2 cellular contexts compared by ENCODE assay signal in the genomic region with DNA sequence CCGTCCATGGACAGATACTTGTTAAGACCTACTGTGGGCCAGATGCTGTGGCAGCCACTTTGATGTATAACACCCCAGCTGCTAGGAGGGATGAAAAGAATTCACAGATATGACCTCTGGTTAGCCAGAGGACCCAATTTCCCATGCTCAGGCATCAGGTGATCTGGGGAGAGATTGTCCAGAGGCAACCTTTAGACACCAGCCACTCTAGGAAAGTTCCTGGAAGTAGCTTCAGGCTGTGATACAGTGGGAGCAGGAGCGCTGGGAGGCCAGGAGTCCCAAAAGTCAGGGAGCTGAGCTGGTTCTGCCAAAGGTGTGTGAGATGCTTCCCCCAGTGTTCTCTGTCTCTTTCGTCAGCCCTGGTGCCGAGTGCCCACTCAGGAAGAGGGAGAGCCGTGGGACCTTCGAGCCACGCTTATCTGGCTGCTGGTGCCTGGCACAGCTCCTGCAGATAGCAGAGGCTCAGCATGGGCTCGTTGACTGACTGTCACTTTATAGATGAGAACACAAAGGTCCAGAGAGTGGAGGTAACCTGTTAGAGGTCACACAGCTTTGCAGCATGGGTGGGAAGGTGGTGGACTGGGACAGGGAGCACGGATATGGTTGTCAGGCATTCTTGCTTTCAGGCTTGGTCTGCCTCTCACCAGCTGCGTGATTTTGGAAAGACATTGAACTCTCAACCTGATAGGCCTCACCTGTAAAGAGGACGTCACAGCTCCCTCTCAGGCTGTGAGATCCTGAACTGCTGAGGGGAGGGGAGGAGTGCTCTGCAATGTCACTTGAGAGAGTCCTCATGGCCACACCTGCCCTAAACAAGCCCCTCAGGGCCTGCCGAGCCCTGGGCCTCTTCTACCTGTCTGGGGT.
TF ChIP-seq lines count a peak whose summit lies in the region.

No MANE protein-coding gene starts in this region.

TF ChIP-seq in SK-N-SH treated with all-trans-retinoic acid at 6 μM for 48 hours, 23 proteins besides CTCF, POLR2A, EP300 and RAD21 (continued from another document):
- TF ChIP-seq, protein P1, sequence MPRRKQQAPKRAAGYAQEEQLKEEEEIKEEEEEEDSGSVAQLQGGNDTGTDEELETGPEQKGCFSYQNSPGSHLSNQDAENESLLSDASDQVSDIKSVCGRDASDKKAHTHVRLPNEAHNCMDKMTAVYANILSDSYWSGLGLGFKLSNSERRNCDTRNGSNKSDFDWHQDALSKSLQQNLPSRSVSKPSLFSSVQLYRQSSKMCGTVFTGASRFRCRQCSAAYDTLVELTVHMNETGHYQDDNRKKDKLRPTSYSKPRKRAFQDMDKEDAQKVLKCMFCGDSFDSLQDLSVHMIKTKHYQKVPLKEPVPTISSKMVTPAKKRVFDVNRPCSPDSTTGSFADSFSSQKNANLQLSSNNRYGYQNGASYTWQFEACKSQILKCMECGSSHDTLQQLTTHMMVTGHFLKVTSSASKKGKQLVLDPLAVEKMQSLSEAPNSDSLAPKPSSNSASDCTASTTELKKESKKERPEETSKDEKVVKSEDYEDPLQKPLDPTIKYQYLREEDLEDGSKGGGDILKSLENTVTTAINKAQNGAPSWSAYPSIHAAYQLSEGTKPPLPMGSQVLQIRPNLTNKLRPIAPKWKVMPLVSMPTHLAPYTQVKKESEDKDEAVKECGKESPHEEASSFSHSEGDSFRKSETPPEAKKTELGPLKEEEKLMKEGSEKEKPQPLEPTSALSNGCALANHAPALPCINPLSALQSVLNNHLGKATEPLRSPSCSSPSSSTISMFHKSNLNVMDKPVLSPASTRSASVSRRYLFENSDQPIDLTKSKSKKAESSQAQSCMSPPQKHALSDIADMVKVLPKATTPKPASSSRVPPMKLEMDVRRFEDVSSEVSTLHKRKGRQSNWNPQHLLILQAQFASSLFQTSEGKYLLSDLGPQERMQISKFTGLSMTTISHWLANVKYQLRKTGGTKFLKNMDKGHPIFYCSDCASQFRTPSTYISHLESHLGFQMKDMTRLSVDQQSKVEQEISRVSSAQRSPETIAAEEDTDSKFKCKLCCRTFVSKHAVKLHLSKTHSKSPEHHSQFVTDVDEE (CRISPR knock-in tag; IDR thresholded peaks at IDR 0.05), result no peak
- TF ChIP-seq POU6F1 (CRISPR knock-in tag; IDR thresholded peaks at IDR 0.05; ENCODE audit: borderline replicate concordance, low read depth), result no peak
- TF ChIP-seq, protein P2, sequence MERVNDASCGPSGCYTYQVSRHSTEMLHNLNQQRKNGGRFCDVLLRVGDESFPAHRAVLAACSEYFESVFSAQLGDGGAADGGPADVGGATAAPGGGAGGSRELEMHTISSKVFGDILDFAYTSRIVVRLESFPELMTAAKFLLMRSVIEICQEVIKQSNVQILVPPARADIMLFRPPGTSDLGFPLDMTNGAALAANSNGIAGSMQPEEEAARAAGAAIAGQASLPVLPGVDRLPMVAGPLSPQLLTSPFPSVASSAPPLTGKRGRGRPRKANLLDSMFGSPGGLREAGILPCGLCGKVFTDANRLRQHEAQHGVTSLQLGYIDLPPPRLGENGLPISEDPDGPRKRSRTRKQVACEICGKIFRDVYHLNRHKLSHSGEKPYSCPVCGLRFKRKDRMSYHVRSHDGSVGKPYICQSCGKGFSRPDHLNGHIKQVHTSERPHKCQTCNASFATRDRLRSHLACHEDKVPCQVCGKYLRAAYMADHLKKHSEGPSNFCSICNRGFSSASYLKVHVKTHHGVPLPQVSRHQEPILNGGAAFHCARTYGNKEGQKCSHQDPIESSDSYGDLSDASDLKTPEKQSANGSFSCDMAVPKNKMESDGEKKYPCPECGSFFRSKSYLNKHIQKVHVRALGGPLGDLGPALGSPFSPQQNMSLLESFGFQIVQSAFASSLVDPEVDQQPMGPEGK (CRISPR knock-in tag; IDR thresholded peaks at IDR 0.05; ENCODE audit: borderline replicate concordance), result no peak
TF ChIP-seq in SK-N-SH treated with all-trans-retinoic acid at 6 μM for 48 hours: peak in this region for 0.

TF ChIP-seq in SK-N-SH, 30 proteins besides CTCF, POLR2A, EP300 and RAD21 (continued from another document):
- TF ChIP-seq IRF3 (IDR thresholded peaks at IDR 0.05; ENCODE audit: low read depth, low read length), result no peak
- no peak for TF ChIP-seq NFIC (IDR thresholded peaks at IDR 0.05; ENCODE audit: borderline replicate concordance)
- no peak for TF ChIP-seq RFX5 (IDR thresholded peaks at IDR 0.05; ENCODE audit: low read length)
- TF ChIP-seq TEAD4 (IDR thresholded peaks at IDR 0.05; ENCODE audit: borderline replicate concordance, insufficient read depth), result no peak
- TF ChIP-seq, protein P3, sequence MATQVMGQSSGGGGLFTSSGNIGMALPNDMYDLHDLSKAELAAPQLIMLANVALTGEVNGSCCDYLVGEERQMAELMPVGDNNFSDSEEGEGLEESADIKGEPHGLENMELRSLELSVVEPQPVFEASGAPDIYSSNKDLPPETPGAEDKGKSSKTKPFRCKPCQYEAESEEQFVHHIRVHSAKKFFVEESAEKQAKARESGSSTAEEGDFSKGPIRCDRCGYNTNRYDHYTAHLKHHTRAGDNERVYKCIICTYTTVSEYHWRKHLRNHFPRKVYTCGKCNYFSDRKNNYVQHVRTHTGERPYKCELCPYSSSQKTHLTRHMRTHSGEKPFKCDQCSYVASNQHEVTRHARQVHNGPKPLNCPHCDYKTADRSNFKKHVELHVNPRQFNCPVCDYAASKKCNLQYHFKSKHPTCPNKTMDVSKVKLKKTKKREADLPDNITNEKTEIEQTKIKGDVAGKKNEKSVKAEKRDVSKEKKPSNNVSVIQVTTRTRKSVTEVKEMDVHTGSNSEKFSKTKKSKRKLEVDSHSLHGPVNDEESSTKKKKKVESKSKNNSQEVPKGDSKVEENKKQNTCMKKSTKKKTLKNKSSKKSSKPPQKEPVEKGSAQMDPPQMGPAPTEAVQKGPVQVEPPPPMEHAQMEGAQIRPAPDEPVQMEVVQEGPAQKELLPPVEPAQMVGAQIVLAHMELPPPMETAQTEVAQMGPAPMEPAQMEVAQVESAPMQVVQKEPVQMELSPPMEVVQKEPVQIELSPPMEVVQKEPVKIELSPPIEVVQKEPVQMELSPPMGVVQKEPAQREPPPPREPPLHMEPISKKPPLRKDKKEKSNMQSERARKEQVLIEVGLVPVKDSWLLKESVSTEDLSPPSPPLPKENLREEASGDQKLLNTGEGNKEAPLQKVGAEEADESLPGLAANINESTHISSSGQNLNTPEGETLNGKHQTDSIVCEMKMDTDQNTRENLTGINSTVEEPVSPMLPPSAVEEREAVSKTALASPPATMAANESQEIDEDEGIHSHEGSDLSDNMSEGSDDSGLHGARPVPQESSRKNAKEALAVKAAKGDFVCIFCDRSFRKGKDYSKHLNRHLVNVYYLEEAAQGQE (IDR thresholded peaks at IDR 0.05; ENCODE audit: low read depth, low read length), result no peak
- TF ChIP-seq MAX (IDR thresholded peaks at IDR 0.05; ENCODE audit: low read depth), result no peak
- no peak for TF ChIP-seq USF2 (IDR thresholded peaks at IDR 0.05; ENCODE audit: borderline replicate concordance, low read depth, low read length)
- TF ChIP-seq, protein P4, sequence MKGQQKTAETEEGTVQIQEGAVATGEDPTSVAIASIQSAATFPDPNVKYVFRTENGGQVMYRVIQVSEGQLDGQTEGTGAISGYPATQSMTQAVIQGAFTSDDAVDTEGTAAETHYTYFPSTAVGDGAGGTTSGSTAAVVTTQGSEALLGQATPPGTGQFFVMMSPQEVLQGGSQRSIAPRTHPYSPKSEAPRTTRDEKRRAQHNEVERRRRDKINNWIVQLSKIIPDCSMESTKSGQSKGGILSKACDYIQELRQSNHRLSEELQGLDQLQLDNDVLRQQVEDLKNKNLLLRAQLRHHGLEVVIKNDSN (IDR thresholded peaks at IDR 0.05; ENCODE audit: borderline replicate concordance, low read depth), result no peak
- TF ChIP-seq ELF1 (IDR thresholded peaks at IDR 0.05), result no peak
- TF ChIP-seq TAF1 (IDR thresholded peaks at IDR 0.05; ENCODE audit: borderline replicate concordance, low read depth, low read length), result no peak
- TF ChIP-seq FOXM1 (IDR thresholded peaks at IDR 0.05; ENCODE audit: low read depth), result no peak
- no peak for TF ChIP-seq FOXJ3 (CRISPR knock-in tag; IDR thresholded peaks at IDR 0.05)
- TF ChIP-seq GABPA (IDR thresholded peaks at IDR 0.05; ENCODE audit: low read depth), result no peak
- TF ChIP-seq ZBTB33 (IDR thresholded peaks at IDR 0.05; ENCODE audit: borderline replicate concordance, low read depth), result no peak
- TF ChIP-seq, protein P5, sequence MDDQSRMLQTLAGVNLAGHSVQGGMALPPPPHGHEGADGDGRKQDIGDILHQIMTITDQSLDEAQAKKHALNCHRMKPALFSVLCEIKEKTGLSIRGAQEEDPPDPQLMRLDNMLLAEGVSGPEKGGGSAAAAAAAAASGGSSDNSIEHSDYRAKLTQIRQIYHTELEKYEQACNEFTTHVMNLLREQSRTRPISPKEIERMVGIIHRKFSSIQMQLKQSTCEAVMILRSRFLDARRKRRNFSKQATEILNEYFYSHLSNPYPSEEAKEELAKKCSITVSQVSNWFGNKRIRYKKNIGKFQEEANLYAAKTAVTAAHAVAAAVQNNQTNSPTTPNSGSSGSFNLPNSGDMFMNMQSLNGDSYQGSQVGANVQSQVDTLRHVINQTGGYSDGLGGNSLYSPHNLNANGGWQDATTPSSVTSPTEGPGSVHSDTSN (IDR thresholded peaks at IDR 0.05), result no peak
